26 cellular contexts compared by ENCODE assay signal in the genomic region with DNA sequence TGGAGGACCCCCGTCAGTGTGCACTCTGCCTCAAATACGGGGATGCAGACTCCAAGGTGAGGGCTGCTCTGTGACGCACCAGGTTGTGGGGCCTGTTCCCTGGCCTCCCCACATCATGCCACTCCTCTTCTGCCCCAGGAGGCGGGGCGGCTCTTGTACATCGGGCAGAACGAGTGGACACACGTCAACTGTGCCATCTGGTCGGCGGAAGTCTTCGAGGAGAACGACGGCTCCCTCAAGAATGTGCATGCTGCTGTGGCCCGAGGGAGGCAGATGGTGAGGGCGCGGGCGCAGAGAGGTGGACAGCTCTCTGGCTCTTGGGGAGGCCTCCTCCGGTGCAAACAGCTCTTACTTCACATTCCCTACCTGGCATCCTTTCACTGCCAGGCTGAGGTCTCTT.
"Had no signal": no experiment of that assay in that cellular context is flagged by ENCODE, and none has a peak within 500 bp of the region (broad histone marks: within the 10 kb centered on the region; RNA-seq: fewer than 3 reads in every experiment).

No MANE protein-coding gene starts in this region.

- H3K27me3 ChIP-seq: dorsolateral prefrontal cortex, esophagus muscularis mucosa, foreskin keratinocyte, gastroesophageal sphincter, heart left ventricle, hepatocyte, pancreas, right lobe of liver, suprapubic skin, transverse colon had no signal

- DNase-seq: dorsolateral prefrontal cortex; effector CD8-positive, alpha-beta T cell; endodermal cell; foreskin keratinocyte; heart left ventricle; left ventricle myocardium superior; lower lobe of right lung; naive thymus-derived CD8-positive, alpha-beta T cell; nephron progenitor cell; occipital lobe; retina; small intestine; stimulated activated CD4-positive, alpha-beta T cell treated with anti-CD3 and anti-CD28 coated beads, Interleukin-15, amount 100 ng/mL, for 24 hours; stimulated activated CD4-positive, alpha-beta T cell treated with anti-CD3 and anti-CD28 coated beads, Interleukin-2, amount 100 ng/mL, for 48 hours; stimulated activated CD8-positive, alpha-beta memory T cell treated with anti-CD3 and anti-CD28 coated beads, Interleukin-4, amount 100 ng/mL, for 48 hours; stimulated activated naive CD4-positive, alpha-beta T cell; stimulated activated naive CD8-positive, alpha-beta T cell treated with anti-CD3 and anti-CD28 coated beads, Interleukin-15, amount 100 ng/mL, for 72 hours; transverse colon had no signal

- H3K4me1 ChIP-seq: esophagus muscularis mucosa, foreskin keratinocyte, gastroesophageal sphincter, heart left ventricle, lower lobe of right lung, pancreas, right lobe of liver, transverse colon had no signal

- H3K27ac ChIP-seq: esophagus muscularis mucosa, foreskin keratinocyte, gastroesophageal sphincter, heart left ventricle, hepatocyte, lower lobe of right lung, pancreas, right lobe of liver, suprapubic skin, transverse colon had no signal

- H3K79me2 ChIP-seq: hepatocyte had no signal

- H2AFZ ChIP-seq: hepatocyte had no signal

- ATAC-seq: foreskin keratinocyte; gastroesophageal sphincter; heart left ventricle; left ventricle myocardium superior; lower lobe of right lung; naive thymus-derived CD8-positive, alpha-beta T cell; pancreas; right lobe of liver; stimulated activated naive CD8-positive, alpha-beta T cell treated with anti-CD3 and anti-CD28 coated beads, Interleukin-15, amount 100 ng/mL, for 72 hours had no signal

- H3K9me3 ChIP-seq: esophagus muscularis mucosa, gastroesophageal sphincter, heart left ventricle, lower lobe of right lung, pancreas, right lobe of liver, suprapubic skin, transverse colon had no signal

- H3K4me3 ChIP-seq: dorsolateral prefrontal cortex, esophagus muscularis mucosa, gastroesophageal sphincter, heart left ventricle, hepatocyte, lower lobe of right lung, pancreas, right lobe of liver, suprapubic skin, transverse colon had no signal

- H3K4me2 ChIP-seq: hepatocyte had no signal

- FAIRE-seq: colon, islet of Langerhans, pancreas, small intestine had no signal
